ENCODE assay signal across 9 cellular contexts in the genomic region with DNA sequence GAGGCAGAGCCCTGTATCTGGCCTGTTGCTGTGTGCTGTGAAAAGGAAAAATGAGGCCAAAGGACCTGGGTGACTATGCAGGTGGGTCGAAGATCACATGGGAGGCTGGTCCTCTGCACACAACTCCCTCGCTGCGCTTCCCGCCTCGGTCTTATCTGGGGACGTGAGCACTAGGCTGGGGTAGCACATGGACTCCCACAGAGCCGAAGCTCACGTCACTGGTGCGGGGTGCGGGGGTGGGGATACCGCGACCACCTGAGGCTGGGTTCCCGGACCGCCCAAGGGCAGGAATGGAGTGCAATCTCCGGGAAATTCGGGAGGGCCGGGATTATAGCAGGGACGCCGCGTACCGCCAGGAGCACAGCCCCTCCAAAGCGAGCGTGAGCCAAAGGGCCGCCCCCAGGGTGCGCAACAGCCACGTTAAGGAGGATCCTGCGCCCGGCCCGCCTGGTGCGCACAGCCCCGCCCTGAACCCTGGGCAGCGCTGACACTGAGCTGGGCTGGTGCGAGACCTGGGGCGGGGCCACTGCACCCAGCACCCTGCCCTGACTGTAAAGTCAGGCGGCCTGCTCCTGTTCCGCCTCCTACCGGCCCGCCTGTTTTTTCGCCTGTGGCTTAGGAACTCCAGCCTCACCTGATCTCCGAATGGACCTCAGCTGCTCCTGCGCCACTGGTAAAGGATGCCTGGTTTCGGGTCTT. TPM values are rescaled to one million over a fixed set of nuclear protein-coding genes. Genes with fewer than 3 reads are reported as not detected.
DNase-seq lines count a peak whose midpoint lies in the region; ATAC-seq and TF ChIP-seq lines count a peak whose summit lies in the region.
"Had no signal": no experiment of that assay in that cellular context is flagged by ENCODE, and none has a peak within 500 bp of the region (broad histone marks: within the 10 kb centered on the region; RNA-seq: fewer than 3 reads in every experiment).

No MANE protein-coding gene starts in this region.

- H3K4me3 ChIP-seq in upper lobe of right lung = peak overlapping the region; percentile 37
- H3K4me3 ChIP-seq: BLaER1 had no signal

- peak; percentile 47 for TF ChIP-seq CTCF in upper lobe of right lung (IDR thresholded peaks at IDR 0.05)

- peak; percentile 96 for ATAC-seq in upper lobe of right lung

- intact Hi-C loops in posterior vena cava (cut with DNase I) (no loop called here), upper lobe of right lung (cut with DNase I) (no loop called here)

- H3K27ac ChIP-seq in upper lobe of right lung = no peak overlapping the region
- H3K27ac ChIP-seq: BLaER1 had no signal

- peaks cover 22% of the 10 kb centered on the region for H3K4me1 ChIP-seq in upper lobe of right lung
- H3K4me1 ChIP-seq: BLaER1 had no signal

- no peaks in the 10 kb centered on the region for H3K36me3 ChIP-seq in upper lobe of right lung
- H3K36me3 ChIP-seq: BLaER1 had no signal

- peaks cover 30% of the 10 kb centered on the region for H3K27me3 ChIP-seq in upper lobe of right lung

- peak; percentile 43 for DNase-seq in NCI-H82 (lab: John Stamatoyannopoulos, UW)
- no peak for DNase-seq in NCI-H82 treated with DMSO at 0.1 percent for 48 hours (lab: John Stamatoyannopoulos, UW; ENCODE audit: unreplicated experiment)
- DNase-seq in NCI-H460 (ENCODE audit: extremely low read depth, low read depth) = peak; percentile 87
- peak; percentile 34 to 58 for DNase-seq in activated T-helper 1 cell treated with anti-CD3 and anti-CD28 coated beads, Interleukin-2, amount 50 U/mL, for 16 hours (ENCODE audit: low read depth in 1 of 2, low spot score in 1 of 2)
- peak; percentile 57 for DNase-seq in germinal center (ENCODE audit: low spot score)
- peak; percentile 95 for DNase-seq in posterior vena cava (ENCODE audit: low spot score)
- peak; percentile 90 for DNase-seq in upper lobe of right lung
- DNase-seq in NCI-H2196 treated with DMSO at 0.1 percent for 48 hours (lab: John Stamatoyannopoulos, UW; ENCODE audit: unreplicated experiment) = no peak

- no peaks in the 10 kb centered on the region for H3K9me3 ChIP-seq in upper lobe of right lung

RNA-seq across cellular contexts. Expression of gene MT1A, which starts 4.8 kb away (rescaled TPM):
- 19.4 and 32.8 TPM in 2 replicates for total RNA-seq in NCI-H460 (2014; rRNA removed; shearing (Covaris generic))
- polyA plus RNA-seq in NCI-H460 (2014; cell fraction: nucleus; rRNA removed) = 56.1 TPM in 1 of 2 replicates, not detected in the other
- total RNA-seq in posterior vena cava (100 to 1,000 TPM in 1 of 2 donors, 10 to 100 TPM in 1; 52.7 to 104 TPM), upper lobe of right lung (4.9 TPM)

RNA-seq across cellular contexts. Expression of gene MT1B, which starts 8.5 kb away (rescaled TPM):
- not detected in 2 replicates for total RNA-seq in NCI-H460 (2014; rRNA removed; shearing (Covaris generic))
- not detected in 2 replicates for polyA plus RNA-seq in NCI-H460 (2014; cell fraction: nucleus; rRNA removed)
- total RNA-seq in posterior vena cava = not detected
- not detected for total RNA-seq in upper lobe of right lung

RNA-seq across cellular contexts. Expression of gene MT1M, which starts 10.8 kb away (rescaled TPM):
- total RNA-seq in NCI-H460 (2014; rRNA removed; shearing (Covaris generic)) = not detected in 2 replicates
- not detected in 2 replicates for polyA plus RNA-seq in NCI-H460 (2014; cell fraction: nucleus; rRNA removed)
- 100 to 1,000 TPM in 1 of 2 donors, 10 to 100 TPM in 1; 82.2 to 146 TPM for total RNA-seq in posterior vena cava
- total RNA-seq in upper lobe of right lung = 40.3 TPM

RNA-seq across cellular contexts. Expression of gene MT1F, which starts 14.5 kb away (rescaled TPM):
- total RNA-seq in NCI-H460 (2014; rRNA removed; shearing (Covaris generic)) = 0.72 and 0.97 TPM in 2 replicates
- not detected in 2 replicates for polyA plus RNA-seq in NCI-H460 (2014; cell fraction: nucleus; rRNA removed)
- total RNA-seq in posterior vena cava = 10 to 100 TPM in 1 of 2 donors, 1 to 10 TPM in 1; 9.1 to 10.6 TPM
- total RNA-seq in upper lobe of right lung = 9.1 TPM

RNA-seq across cellular contexts. Expression of gene MT1E, which starts 17.6 kb away (rescaled TPM):
- 2.3 TPM in 1 of 2 replicates, not detected in the other for total RNA-seq in NCI-H460 (2014; rRNA removed; shearing (Covaris generic))
- polyA plus RNA-seq in NCI-H460 (2014; cell fraction: nucleus; rRNA removed) = 1.2 TPM in 1 of 2 replicates, not detected in the other
- total RNA-seq in posterior vena cava (100 to 1,000 TPM; 240 to 379 TPM), upper lobe of right lung (154 TPM)

Comparison
In these comparisons a context has a peak if more than half of its experiments do, and no peak if none do; other contexts are left out.
1. DNase-seq: peak in NCI-H82 (single experiment), NCI-H460 (single experiment), activated T-helper 1 cell treated with anti-CD3 and anti-CD28 coated beads, Interleukin-2, amount 50 U/mL, for 16 hours (2 of 2), germinal center (single experiment), posterior vena cava (single experiment) and upper lobe of right lung (single experiment); none in NCI-H82 treated with DMSO at 0.1 percent for 48 hours (single experiment) and NCI-H2196 treated with DMSO at 0.1 percent for 48 hours (single experiment).
2. RNA of gene MT1M, which starts 10.8 kb away (total RNA-seq): 82.2 to 146 TPM in posterior vena cava and 40.3 TPM in upper lobe of right lung (single experiment); not detected in NCI-H460; every median in the first group is over 10 times any median in the second.